ENCODE assay signal across 10 cellular contexts in the genomic region with DNA sequence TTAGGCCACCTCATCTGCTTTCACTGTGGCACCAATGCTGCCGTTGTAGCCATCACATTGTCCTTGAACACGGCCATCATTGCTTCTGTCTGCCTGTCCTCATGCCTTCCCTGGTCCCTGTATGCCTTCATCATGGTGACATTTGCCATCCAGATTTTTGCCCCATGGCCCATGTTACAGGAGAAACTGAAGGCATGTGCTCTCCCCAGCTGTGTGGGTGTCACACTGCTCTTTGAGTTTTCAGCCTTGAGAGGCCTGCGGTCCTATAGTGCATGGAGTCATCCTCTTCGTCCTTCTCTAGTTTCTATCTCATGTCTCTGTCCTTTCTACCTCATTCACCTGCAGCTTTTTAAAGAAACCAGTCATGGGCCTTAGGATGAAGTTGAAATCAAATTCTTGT. TPM values are rescaled to one million over a fixed set of nuclear protein-coding genes. Genes with fewer than 3 reads are reported as not detected.
"Had no signal": no experiment of that assay in that cellular context is flagged by ENCODE, and none has a peak within 500 bp of the region (broad histone marks: within the 10 kb centered on the region; RNA-seq: fewer than 3 reads in every experiment).

No MANE protein-coding gene starts in this region.

- ATAC-seq: GM23338, HCT116 had no signal

- H3K4me3 ChIP-seq: GM23338, HAP-1 had no signal

- H3K9ac ChIP-seq: KMS-11 had no signal

- H3K4me1 ChIP-seq: HAP-1 had no signal

- H3K4me2 ChIP-seq: GM23338, KMS-11 had no signal

- H3K27ac ChIP-seq: HL-60, KMS-11 had no signal

- H3K9me3 ChIP-seq: HAP-1 had no signal

- DNase-seq: H7, HFFc6 had no signal

- H2AFZ ChIP-seq: GM23338 had no signal

- H3K36me3 ChIP-seq: HAP-1 had no signal

RNA-seq across cellular contexts. Expression of a gene that starts 6.2 kb away (rescaled TPM):
- total RNA-seq: GM23338, H4, H7, HFFc6, HT1080 had no signal
- polyA plus RNA-seq: GM23338, IgD-negative memory B cell had no signal
